ENCODE assay signal across 16 cellular contexts in the genomic region with DNA sequence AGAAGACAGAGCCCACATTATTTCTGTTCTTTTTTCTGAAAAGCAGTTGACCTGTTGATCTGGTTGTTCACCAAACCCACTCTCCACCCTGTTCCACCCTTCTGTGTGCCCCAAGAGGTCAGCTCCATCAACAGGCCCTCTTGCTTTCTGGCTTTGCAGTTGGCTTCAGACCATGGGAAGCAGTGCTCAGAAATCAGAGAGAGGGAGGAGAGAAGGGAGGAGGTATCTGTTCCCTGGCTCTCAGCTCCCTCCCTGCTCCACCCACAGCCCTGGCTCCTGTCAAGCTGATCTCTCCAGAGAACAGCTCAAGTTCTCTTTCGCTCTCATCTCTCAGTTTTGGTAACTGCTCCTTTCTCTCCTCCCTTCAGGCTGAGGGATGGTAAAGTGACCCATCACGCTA.
DNase-seq lines count a peak whose midpoint lies in the region; ATAC-seq, FAIRE-seq and TF ChIP-seq lines count a peak whose summit lies in the region.
"Had no signal": no experiment of that assay in that cellular context is flagged by ENCODE, and none has a peak within 500 bp of the region (broad histone marks: within the 10 kb centered on the region; RNA-seq: fewer than 3 reads in every experiment).

No MANE protein-coding gene starts in this region.

- H3K4me1 Mint-ChIP-seq in astrocyte (ENCODE audit: low read depth, unreplicated experiment): peaks cover 26% of the 10 kb centered on the region

- H3K4me2 ChIP-seq in astrocyte (ENCODE audit: low read length): no peak overlapping the region

- no peaks in the 10 kb centered on the region for H3K79me2 ChIP-seq in ACC112 (ENCODE audit: control insufficient read depth, insufficient read depth, low read length, unreplicated experiment)
- H3K79me2 ChIP-seq in astrocyte (ENCODE audit: insufficient read depth, low read length): no peaks in the 10 kb centered on the region

- no peaks in the 10 kb centered on the region for H3K36me3 Mint-ChIP-seq in astrocyte (ENCODE audit: low read depth, unreplicated experiment)

- H3K4me1 ChIP-seq in ACC112 (ENCODE audit: control insufficient read depth, insufficient read depth, low read length, unreplicated experiment) (peaks cover 4% of the 10 kb centered on the region), astrocyte (ENCODE audit: insufficient read depth, low read length) (peaks cover 4% of the 10 kb centered on the region), right cardiac atrium (ENCODE audit: control insufficient read depth, insufficient read depth, low read length) (peaks cover 3% of the 10 kb centered on the region), pancreas (peaks cover 8 to 26% (median 15%) of the 10 kb centered on the region in 3 donors)

- H3K27ac Mint-ChIP-seq in astrocyte (ENCODE audit: unreplicated experiment): peak overlapping the region; percentile 37

- no peaks in the 10 kb centered on the region for H4K20me1 ChIP-seq in astrocyte (ENCODE audit: insufficient read depth, low read length)

- H2AFZ ChIP-seq in ACC112 (ENCODE audit: low read length, unreplicated experiment) (peak overlapping the region; percentile 21), astrocyte (ENCODE audit: low read depth, low read length) (peak overlapping the region; percentile 54)

- H3K27me3 Mint-ChIP-seq in astrocyte (ENCODE audit: low read depth, unreplicated experiment): no peaks in the 10 kb centered on the region

- no peak overlapping the region for H3K4me3 Mint-ChIP-seq in astrocyte (ENCODE audit: unreplicated experiment)

- H3K9ac ChIP-seq in astrocyte (ENCODE audit: low read length): no peak overlapping the region

- H3K36me3 ChIP-seq in ACC112 (ENCODE audit: insufficient read depth, low read length) (no peaks in the 10 kb centered on the region), astrocyte (ENCODE audit: insufficient read depth, low read length) (no peaks in the 10 kb centered on the region), pancreas (no peaks in the 10 kb centered on the region)

- DNase-seq in astrocyte (ENCODE audit: low read depth): no peak
- peak; percentile 69 to 88 (median 83) for DNase-seq in right cardiac atrium
- DNase-seq in pancreas: no peak
- DNase-seq in NCI-H345 (lab: John Stamatoyannopoulos, UW): no peak
- no peak for DNase-seq in COLO668 (lab: John Stamatoyannopoulos, UW; ENCODE audit: unreplicated experiment)
- DNase-seq in NCI-H82 treated with DMSO at 0.1 percent for 48 hours (lab: John Stamatoyannopoulos, UW; ENCODE audit: unreplicated experiment): no peak
- DNase-seq in AML-193 (lab: John Stamatoyannopoulos, UW): no peak
- DNase-seq: activated CD4-positive, alpha-beta T cell treated with anti-CD3 and anti-CD28 coated beads for 4 hours; activated gamma-delta T cell treated with Interleukin-2 at 50 U/mL for 16 hours; EL; glutamatergic neuron; MV-4-11; NCI-H526 treated with DMSO at 0.1 percent for 48 hours; SW 1271 had no signal

- intact Hi-C loops in right cardiac atrium (cut with DNase I): no loop called here
- intact Hi-C loops in pancreas (cut with DNase I): loop anchor here in 1 of 3 donors (10.0 kb wide), 1 partner anchor 383 kb away; no protein-coding TSS in a partner anchor

- H3K9me3 ChIP-seq in astrocyte (ENCODE audit: insufficient read depth, low read depth, low read length) (no peaks in the 10 kb centered on the region), right cardiac atrium (ENCODE audit: control insufficient read depth, low read length) (no peaks in the 10 kb centered on the region), pancreas (no peaks in the 10 kb centered on the region)

- H3K27ac ChIP-seq in ACC112 (ENCODE audit: low read depth, low read length) (no peak overlapping the region), astrocyte (ENCODE audit: low read depth, low read length) (no peak overlapping the region), right cardiac atrium (ENCODE audit: low read length) (peak overlapping the region; percentile 53), pancreas (no peak overlapping the region)

- FAIRE-seq in astrocyte (lab: Jason Lieb, UNC) (no peak), pancreas (lab: Jason Lieb, UNC) (no peak)
- FAIRE-seq: colon had no signal

- ATAC-seq in right cardiac atrium: peak; percentile 96 to 97
- peak in 3 of 4 donors; percentile 26 to 72 (median 53) for ATAC-seq in pancreas

- no peaks in the 10 kb centered on the region for H3K27me3 ChIP-seq in ACC112 (ENCODE audit: insufficient read depth, low read length)
- H3K27me3 ChIP-seq in astrocyte (ENCODE audit: insufficient read depth, low read length): no peaks in the 10 kb centered on the region
- no peaks in the 10 kb centered on the region for H3K27me3 ChIP-seq in right cardiac atrium (ENCODE audit: control insufficient read depth, insufficient read depth)
- no peaks in the 10 kb centered on the region for H3K27me3 ChIP-seq in pancreas

- H3K4me3 ChIP-seq in ACC112 (ENCODE audit: low read depth, low read length) (no peak overlapping the region), astrocyte (ENCODE audit: insufficient read depth, low read depth, low read length) (no peak overlapping the region), right cardiac atrium (ENCODE audit: low read length) (no peak overlapping the region), pancreas (no peak overlapping the region)

- TF ChIP-seq CTCF in astrocyte (IDR thresholded peaks at IDR 0.05; ENCODE audit: insufficient read depth, low read depth, low read length): no peak
- TF ChIP-seq CTCF in pancreas (IDR thresholded peaks at IDR 0.05): no peak

- H3K9me3 Mint-ChIP-seq in astrocyte (ENCODE audit: unreplicated experiment): no peaks in the 10 kb centered on the region

- WGBS in right cardiac atrium: 35% methylated on average over 2 of the region's 2 CpGs
- 90 to 97% methylated on average over 2 of the region's 2 CpGs for WGBS in pancreas, 2 donors

Comparison
In these comparisons a context has a peak if more than half of its experiments do, and no peak if none do; other contexts are left out.
1. DNase-seq: peak in right cardiac atrium (3 of 3); none in astrocyte (single experiment), pancreas (0 of 6), NCI-H345 (single experiment), COLO668 (single experiment), NCI-H82 treated with DMSO at 0.1 percent for 48 hours (single experiment) and AML-193 (0 of 2).